1 cellular context compared by ENCODE assay signal in the genomic region with DNA sequence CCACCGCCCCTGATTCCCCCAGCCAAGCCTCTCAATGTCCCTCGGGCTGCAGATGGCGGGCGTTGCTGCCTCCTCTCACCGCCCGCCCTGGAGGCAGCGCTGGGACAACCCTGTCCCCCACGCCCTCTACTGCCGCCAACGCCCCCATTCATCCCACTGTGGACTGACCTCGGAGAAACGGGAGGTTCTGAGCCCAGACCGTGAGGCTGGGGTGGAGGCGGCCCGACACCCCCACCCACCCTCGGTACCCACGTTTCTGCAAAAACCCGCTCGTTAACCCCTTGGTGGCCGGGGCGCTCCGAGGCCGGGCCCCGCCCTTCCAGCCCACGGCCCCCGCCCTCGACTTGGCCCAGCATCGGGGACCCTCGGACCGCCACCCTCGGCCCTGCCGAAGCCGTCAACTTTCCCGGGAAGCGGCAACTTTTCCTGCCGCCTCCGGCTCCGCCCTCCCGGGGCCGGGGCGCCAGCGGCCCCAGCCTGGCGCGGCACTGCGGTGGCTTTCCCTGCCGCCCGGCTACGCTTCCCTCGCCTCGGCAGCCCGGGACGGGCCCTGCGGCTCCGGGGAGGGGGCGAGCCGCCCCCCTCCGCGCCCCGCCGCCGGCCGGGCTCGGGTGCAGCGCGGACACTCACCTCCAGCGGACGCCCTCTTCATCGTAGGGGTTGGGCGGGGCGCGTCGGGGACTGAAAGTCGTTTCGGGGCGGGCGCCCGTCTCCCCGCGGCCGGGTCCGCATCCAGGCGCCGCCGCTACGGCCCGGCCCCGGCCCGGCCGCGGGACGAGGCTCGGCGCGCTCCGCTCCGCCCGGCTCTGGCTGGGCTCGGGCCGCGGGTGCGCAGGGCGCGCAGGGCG.
TF ChIP-seq lines count a peak whose summit lies in the region.

No MANE protein-coding gene starts in this region.

TF ChIP-seq in K562, 482 proteins besides CTCF, POLR2A, EP300 and RAD21 (continued from another document and continues in another):
- TF ChIP-seq, protein P1, sequence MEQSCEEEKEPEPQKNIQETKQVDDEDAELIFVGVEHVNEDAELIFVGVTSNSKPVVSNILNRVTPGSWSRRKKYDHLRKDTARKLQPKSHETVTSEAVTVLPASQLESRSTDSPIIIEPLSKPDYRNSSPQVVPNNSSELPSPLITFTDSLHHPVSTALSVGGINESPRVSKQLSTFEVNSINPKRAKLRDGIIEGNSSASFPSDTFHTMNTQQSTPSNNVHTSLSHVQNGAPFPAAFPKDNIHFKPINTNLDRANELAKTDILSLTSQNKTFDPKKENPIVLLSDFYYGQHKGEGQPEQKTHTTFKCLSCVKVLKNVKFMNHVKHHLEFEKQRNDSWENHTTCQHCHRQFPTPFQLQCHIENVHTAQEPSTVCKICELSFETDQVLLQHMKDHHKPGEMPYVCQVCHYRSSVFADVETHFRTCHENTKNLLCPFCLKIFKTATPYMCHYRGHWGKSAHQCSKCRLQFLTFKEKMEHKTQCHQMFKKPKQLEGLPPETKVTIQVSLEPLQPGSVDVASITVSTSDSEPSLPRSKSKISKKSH (CRISPR knock-in tag; IDR thresholded peaks at IDR 0.05), result no peak
- TF ChIP-seq MAZ (CRISPR knock-in tag; conservative IDR thresholded peaks at IDR 0.05 in 1 of 2, IDR thresholded peaks at IDR 0.05 in 1 of 2) (peak; percentile 38 to 71; a peak in 3 of 4 replicates), KLF1 (tag; IDR thresholded peaks at IDR 0.05) (peak; percentile 76), ETS2 (tag; IDR thresholded peaks at IDR 0.05; ENCODE audit: borderline replicate concordance, poor library complexity, severe bottlenecking) (peak; percentile 66), SLC30A9 (CRISPR knock-in tag; IDR thresholded peaks at IDR 0.05) (0 out of 2 replicates have a peak, but pooled peaks have one; percentile 43), ETV5 (CRISPR knock-in tag; IDR thresholded peaks at IDR 0.05; ENCODE audit: low read depth) (peak; percentile 74; the same call in 1 of the 2 replicates), FOXP1 (CRISPR knock-in tag; IDR thresholded peaks at IDR 0.05) (no peak), CTBP1 (IDR thresholded peaks at IDR 0.05; ENCODE audit: borderline replicate concordance) (peak; percentile 87), ZNF12 (CRISPR knock-in tag; IDR thresholded peaks at IDR 0.05) (0 out of 2 replicates have a peak, but pooled peaks have one; percentile 69), CBX3 (IDR thresholded peaks at IDR 0.05; ENCODE audit: borderline replicate concordance in 1 of 2, low read length in 2 of 2) (no peak; a peak in 1 of 3 replicates), ZNF3 (CRISPR knock-in tag; IDR thresholded peaks at IDR 0.05) (no peak), GATAD2B (IDR thresholded peaks at IDR 0.05; ENCODE audit: borderline replicate concordance) (no peak; the same call in 1 of the 2 replicates), ZNF436 (CRISPR knock-in tag; IDR thresholded peaks at IDR 0.05) (no peak), KDM2B (CRISPR knock-in tag; IDR thresholded peaks at IDR 0.05) (peak; percentile 92), SETDB1 (IDR thresholded peaks at IDR 0.05; ENCODE audit: low read length) (no peak), SRF (CRISPR knock-in tag; IDR thresholded peaks at IDR 0.05) (peak in 1 of 2 experiments; percentile 2; a peak in 1 of 4 replicates), ZBTB7A (IDR thresholded peaks at IDR 0.05; ENCODE audit: borderline replicate concordance, control insufficient read depth, low read depth, low read length) (peak; percentile 91), TCF7 (IDR thresholded peaks at IDR 0.05; ENCODE audit: borderline replicate concordance) (no peak), YBX1 (IDR thresholded peaks at IDR 0.05) (no peak), DIDO1 (tag; IDR thresholded peaks at IDR 0.05; ENCODE audit: low read depth) (no peak), TEAD4 (IDR thresholded peaks at IDR 0.05; ENCODE audit: low read length) (no peak), TEAD4 (CRISPR knock-in tag; IDR thresholded peaks at IDR 0.05; ENCODE audit: borderline replicate concordance) (no peak), ZNF717 (CRISPR knock-in tag; IDR thresholded peaks at IDR 0.05) (no peak), ZNF124 (CRISPR knock-in tag; IDR thresholded peaks at IDR 0.05) (0 out of 2 replicates have a peak, but pooled peaks have one; percentile 2), ZKSCAN3 (CRISPR knock-in tag; IDR thresholded peaks at IDR 0.05) (no peak), ATF1 (CRISPR knock-in tag; IDR thresholded peaks at IDR 0.05) (no peak), ATF1 (tag; IDR thresholded peaks at IDR 0.05) (peak; percentile 11; the same call in 1 of the 2 replicates), ZC3H8 (IDR thresholded peaks at IDR 0.05) (no peak)
- TF ChIP-seq, protein P2, sequence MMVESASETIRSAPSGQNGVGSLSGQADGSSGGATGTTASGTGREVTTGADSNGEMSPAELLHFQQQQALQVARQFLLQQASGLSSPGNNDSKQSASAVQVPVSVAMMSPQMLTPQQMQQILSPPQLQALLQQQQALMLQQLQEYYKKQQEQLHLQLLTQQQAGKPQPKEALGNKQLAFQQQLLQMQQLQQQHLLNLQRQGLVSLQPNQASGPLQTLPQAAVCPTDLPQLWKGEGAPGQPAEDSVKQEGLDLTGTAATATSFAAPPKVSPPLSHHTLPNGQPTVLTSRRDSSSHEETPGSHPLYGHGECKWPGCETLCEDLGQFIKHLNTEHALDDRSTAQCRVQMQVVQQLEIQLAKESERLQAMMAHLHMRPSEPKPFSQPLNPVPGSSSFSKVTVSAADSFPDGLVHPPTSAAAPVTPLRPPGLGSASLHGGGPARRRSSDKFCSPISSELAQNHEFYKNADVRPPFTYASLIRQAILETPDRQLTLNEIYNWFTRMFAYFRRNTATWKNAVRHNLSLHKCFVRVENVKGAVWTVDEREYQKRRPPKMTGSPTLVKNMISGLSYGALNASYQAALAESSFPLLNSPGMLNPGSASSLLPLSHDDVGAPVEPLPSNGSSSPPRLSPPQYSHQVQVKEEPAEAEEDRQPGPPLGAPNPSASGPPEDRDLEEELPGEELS (CRISPR knock-in tag; IDR thresholded peaks at IDR 0.05; ENCODE audit: borderline replicate concordance), result no peak; the same call in 1 of the 2 replicates
- TF ChIP-seq, protein P3, sequence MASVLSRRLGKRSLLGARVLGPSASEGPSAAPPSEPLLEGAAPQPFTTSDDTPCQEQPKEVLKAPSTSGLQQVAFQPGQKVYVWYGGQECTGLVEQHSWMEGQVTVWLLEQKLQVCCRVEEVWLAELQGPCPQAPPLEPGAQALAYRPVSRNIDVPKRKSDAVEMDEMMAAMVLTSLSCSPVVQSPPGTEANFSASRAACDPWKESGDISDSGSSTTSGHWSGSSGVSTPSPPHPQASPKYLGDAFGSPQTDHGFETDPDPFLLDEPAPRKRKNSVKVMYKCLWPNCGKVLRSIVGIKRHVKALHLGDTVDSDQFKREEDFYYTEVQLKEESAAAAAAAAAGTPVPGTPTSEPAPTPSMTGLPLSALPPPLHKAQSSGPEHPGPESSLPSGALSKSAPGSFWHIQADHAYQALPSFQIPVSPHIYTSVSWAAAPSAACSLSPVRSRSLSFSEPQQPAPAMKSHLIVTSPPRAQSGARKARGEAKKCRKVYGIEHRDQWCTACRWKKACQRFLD (CRISPR knock-in tag; IDR thresholded peaks at IDR 0.05), result peak; percentile 63; the same call in 1 of the 2 replicates
- TF ChIP-seq, protein P4, sequence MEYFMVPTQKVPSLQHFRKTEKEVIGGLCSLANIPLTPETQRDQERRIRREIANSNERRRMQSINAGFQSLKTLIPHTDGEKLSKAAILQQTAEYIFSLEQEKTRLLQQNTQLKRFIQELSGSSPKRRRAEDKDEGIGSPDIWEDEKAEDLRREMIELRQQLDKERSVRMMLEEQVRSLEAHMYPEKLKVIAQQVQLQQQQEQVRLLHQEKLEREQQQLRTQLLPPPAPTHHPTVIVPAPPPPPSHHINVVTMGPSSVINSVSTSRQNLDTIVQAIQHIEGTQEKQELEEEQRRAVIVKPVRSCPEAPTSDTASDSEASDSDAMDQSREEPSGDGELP (CRISPR knock-in tag; IDR thresholded peaks at IDR 0.05; ENCODE audit: borderline replicate concordance), result peak; percentile 67; the same call in 1 of the 2 replicates
- TF ChIP-seq, protein P5, sequence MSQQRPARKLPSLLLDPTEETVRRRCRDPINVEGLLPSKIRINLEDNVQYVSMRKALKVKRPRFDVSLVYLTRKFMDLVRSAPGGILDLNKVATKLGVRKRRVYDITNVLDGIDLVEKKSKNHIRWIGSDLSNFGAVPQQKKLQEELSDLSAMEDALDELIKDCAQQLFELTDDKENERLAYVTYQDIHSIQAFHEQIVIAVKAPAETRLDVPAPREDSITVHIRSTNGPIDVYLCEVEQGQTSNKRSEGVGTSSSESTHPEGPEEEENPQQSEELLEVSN (IDR thresholded peaks at IDR 0.05; ENCODE audit: borderline replicate concordance in 1 of 2, extremely low read depth in 1 of 2, insufficient read depth in 1 of 2, insufficient read length in 1 of 2, low read depth in 1 of 2, low read length in 1 of 2, poor library complexity in 1 of 2, severe bottlenecking in 1 of 2), result peak; percentile 76 to 97
- TF ChIP-seq, protein P6, sequence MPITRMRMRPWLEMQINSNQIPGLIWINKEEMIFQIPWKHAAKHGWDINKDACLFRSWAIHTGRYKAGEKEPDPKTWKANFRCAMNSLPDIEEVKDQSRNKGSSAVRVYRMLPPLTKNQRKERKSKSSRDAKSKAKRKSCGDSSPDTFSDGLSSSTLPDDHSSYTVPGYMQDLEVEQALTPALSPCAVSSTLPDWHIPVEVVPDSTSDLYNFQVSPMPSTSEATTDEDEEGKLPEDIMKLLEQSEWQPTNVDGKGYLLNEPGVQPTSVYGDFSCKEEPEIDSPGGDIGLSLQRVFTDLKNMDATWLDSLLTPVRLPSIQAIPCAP (CRISPR knock-in tag; IDR thresholded peaks at IDR 0.05; ENCODE audit: borderline replicate concordance), result no peak
- TF ChIP-seq, protein P7, sequence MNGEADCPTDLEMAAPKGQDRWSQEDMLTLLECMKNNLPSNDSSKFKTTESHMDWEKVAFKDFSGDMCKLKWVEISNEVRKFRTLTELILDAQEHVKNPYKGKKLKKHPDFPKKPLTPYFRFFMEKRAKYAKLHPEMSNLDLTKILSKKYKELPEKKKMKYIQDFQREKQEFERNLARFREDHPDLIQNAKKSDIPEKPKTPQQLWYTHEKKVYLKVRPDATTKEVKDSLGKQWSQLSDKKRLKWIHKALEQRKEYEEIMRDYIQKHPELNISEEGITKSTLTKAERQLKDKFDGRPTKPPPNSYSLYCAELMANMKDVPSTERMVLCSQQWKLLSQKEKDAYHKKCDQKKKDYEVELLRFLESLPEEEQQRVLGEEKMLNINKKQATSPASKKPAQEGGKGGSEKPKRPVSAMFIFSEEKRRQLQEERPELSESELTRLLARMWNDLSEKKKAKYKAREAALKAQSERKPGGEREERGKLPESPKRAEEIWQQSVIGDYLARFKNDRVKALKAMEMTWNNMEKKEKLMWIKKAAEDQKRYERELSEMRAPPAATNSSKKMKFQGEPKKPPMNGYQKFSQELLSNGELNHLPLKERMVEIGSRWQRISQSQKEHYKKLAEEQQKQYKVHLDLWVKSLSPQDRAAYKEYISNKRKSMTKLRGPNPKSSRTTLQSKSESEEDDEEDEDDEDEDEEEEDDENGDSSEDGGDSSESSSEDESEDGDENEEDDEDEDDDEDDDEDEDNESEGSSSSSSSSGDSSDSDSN (IDR thresholded peaks at IDR 0.05; ENCODE audit: borderline replicate concordance in 1 of 2, low read depth in 2 of 2, low read length in 2 of 2), result peak; percentile 58 to 89; a peak in 3 of 4 replicates
- TF ChIP-seq, protein P8, sequence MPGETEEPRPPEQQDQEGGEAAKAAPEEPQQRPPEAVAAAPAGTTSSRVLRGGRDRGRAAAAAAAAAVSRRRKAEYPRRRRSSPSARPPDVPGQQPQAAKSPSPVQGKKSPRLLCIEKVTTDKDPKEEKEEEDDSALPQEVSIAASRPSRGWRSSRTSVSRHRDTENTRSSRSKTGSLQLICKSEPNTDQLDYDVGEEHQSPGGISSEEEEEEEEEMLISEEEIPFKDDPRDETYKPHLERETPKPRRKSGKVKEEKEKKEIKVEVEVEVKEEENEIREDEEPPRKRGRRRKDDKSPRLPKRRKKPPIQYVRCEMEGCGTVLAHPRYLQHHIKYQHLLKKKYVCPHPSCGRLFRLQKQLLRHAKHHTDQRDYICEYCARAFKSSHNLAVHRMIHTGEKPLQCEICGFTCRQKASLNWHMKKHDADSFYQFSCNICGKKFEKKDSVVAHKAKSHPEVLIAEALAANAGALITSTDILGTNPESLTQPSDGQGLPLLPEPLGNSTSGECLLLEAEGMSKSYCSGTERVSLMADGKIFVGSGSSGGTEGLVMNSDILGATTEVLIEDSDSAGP (CRISPR knock-in tag; IDR thresholded peaks at IDR 0.05), result no peak; the same call in 1 of the 2 replicates
- TF ChIP-seq, protein P9, sequence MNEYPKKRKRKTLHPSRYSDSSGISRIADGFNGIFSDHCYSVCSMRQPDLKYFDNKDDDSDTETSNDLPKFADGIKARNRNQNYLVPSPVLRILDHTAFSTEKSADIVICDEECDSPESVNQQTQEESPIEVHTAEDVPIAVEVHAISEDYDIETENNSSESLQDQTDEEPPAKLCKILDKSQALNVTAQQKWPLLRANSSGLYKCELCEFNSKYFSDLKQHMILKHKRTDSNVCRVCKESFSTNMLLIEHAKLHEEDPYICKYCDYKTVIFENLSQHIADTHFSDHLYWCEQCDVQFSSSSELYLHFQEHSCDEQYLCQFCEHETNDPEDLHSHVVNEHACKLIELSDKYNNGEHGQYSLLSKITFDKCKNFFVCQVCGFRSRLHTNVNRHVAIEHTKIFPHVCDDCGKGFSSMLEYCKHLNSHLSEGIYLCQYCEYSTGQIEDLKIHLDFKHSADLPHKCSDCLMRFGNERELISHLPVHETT (CRISPR knock-in tag; conservative IDR thresholded peaks at IDR 0.05 in 1 of 2, IDR thresholded peaks at IDR 0.05 in 1 of 2), result peak in 1 of 2 experiments; percentile 9; a peak in 1 of 4 replicates
- TF ChIP-seq, protein P10, sequence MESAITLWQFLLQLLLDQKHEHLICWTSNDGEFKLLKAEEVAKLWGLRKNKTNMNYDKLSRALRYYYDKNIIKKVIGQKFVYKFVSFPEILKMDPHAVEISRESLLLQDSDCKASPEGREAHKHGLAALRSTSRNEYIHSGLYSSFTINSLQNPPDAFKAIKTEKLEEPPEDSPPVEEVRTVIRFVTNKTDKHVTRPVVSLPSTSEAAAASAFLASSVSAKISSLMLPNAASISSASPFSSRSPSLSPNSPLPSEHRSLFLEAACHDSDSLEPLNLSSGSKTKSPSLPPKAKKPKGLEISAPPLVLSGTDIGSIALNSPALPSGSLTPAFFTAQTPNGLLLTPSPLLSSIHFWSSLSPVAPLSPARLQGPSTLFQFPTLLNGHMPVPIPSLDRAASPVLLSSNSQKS (CRISPR knock-in tag; IDR thresholded peaks at IDR 0.05), result no peak
- TF ChIP-seq, protein P11, sequence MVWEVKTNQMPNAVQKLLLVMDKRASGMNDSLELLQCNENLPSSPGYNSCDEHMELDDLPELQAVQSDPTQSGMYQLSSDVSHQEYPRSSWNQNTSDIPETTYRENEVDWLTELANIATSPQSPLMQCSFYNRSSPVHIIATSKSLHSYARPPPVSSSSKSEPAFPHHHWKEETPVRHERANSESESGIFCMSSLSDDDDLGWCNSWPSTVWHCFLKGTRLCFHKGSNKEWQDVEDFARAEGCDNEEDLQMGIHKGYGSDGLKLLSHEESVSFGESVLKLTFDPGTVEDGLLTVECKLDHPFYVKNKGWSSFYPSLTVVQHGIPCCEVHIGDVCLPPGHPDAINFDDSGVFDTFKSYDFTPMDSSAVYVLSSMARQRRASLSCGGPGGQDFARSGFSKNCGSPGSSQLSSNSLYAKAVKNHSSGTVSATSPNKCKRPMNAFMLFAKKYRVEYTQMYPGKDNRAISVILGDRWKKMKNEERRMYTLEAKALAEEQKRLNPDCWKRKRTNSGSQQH (CRISPR knock-in tag; IDR thresholded peaks at IDR 0.05), result no peak
- TF ChIP-seq, protein P12, sequence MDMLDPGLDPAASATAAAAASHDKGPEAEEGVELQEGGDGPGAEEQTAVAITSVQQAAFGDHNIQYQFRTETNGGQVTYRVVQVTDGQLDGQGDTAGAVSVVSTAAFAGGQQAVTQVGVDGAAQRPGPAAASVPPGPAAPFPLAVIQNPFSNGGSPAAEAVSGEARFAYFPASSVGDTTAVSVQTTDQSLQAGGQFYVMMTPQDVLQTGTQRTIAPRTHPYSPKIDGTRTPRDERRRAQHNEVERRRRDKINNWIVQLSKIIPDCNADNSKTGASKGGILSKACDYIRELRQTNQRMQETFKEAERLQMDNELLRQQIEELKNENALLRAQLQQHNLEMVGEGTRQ (CRISPR knock-in tag; IDR thresholded peaks at IDR 0.05), result no peak
